ENCODE assay signal across 1 cellular context in the genomic region with DNA sequence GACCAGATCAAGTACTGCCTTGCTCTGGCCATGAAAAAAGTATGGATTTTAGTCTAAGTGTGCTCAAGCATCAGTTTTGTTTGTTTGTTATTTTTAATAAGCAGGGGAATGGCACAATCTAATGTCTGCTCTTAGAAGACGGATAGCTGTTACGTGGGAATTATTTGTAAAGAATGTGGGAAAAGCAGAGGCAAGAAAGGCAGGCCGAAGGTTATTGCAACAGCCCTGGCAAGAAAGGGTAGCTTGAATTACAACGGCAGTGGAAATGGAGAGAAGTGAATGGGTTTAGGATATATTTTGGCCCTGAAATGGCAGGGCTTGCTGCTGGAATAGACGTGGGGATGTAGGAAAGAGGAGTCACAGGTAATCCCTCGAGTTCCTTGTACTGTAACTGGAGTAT.
TF ChIP-seq lines count a peak whose summit lies in the region.

No MANE protein-coding gene starts in this region.

TF ChIP-seq in WTC11, 78 proteins besides CTCF, POLR2A, EP300 and RAD21 (continued from another document):
- no peak for TF ChIP-seq AR (CRISPR knock-in tag; IDR thresholded peaks at IDR 0.05)
